Comparison of ENCODE assay signal across 8 cellular contexts in the genomic region with DNA sequence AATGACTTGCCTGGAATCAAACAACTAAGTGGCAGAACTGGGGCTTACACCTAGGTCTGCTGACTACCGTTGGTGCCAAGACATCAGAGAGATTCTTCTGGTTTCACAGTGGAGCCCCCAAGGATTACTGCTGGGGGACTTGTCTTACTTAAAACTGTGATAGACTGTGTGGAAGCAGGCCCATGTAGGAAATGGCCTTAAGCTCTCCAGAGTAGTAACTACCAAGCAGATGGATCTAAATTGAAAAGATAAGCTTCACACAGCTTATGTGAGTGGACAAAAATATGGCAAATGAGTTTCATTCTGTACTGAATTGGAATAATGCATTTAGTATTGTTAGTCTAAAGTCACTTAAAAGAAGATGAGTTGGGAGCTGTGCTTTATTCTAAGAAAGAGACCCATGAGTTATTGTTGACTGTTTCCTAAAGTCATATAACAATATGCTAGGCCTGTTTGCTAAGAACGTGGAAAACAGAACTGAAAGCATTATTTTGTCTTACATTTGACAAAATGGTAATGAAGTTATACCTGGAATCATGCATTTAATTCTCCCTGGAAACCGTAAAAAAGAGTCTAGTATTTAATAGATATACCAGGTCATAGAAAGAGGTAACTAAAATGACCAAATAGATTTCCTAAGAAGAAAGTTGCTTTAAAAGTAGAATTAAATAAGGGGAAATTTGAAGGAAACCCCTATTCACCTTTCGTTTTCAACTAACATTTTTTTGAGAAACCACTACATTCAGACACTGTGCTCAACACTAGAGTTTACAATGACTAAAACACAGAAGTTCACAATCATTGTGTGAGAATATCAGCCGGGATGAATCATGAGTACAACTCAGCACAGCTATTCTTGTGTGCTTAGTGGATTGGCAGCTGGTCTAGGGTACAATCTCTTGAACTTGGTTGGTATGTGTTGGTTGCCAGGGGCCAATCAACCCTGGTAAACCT. TPM values are rescaled to one million over a fixed set of nuclear protein-coding genes. Genes with fewer than 3 reads are reported as not detected.
DNase-seq lines count a peak whose midpoint lies in the region; ATAC-seq lines count a peak whose summit lies in the region.

No MANE protein-coding gene starts in this region.

- no peak overlapping the region for H3K4me3 ChIP-seq in skeletal muscle cell (ENCODE audit: low read depth, low read length)

- H3K27me3 Mint-ChIP-seq in activated T-helper 2 cell treated with anti-CD3 and anti-CD28 coated beads, Interferon-gamma antibody, Interleukin-2, Interleukin-4, amounts not matched to agents 10 μg/mL and 5 μg/mL and 100 μg/mL, durations not matched to agents 14 hours and 24 hours and 36 hours (ENCODE audit: low read depth): no peaks in the 10 kb centered on the region

- H3K4me3 Mint-ChIP-seq in activated T-helper 2 cell treated with anti-CD3 and anti-CD28 coated beads, Interferon-gamma antibody, Interleukin-2, Interleukin-4, amounts not matched to agents 10 μg/mL and 5 μg/mL and 100 μg/mL, durations not matched to agents 14 hours and 24 hours and 36 hours (ENCODE audit: low read depth): peak overlapping the region; percentile 26

- peak overlapping the region; percentile 86 for H3K27ac Mint-ChIP-seq in activated T-helper 2 cell treated with anti-CD3 and anti-CD28 coated beads, Interferon-gamma antibody, Interleukin-2, Interleukin-4, amounts not matched to agents 10 μg/mL and 5 μg/mL and 100 μg/mL, durations not matched to agents 14 hours and 24 hours and 36 hours

- DNase-seq in stimulated activated CD4-positive, alpha-beta T cell treated with anti-CD3 and anti-CD28 coated beads, Interleukin-4, amount 100 ng/mL, for 24 hours: peak; percentile 45
- no peak for DNase-seq in stimulated activated CD4-positive, alpha-beta T cell treated with anti-CD3 and anti-CD28 coated beads, Interleukin-4, amount 100 ng/mL, for 4 hours
- no peak for DNase-seq in activated T-helper 2 cell treated with anti-CD3 and anti-CD28 coated beads, Interferon-gamma antibody, Interleukin-2, Interleukin-4, amounts not matched to agents 10 μg/mL and 5 μg/mL and 100 μg/mL, durations not matched to agents 14 hours and 24 hours and 36 hours (ENCODE audit: low spot score)
- peak; percentile 29 for DNase-seq in skeletal muscle cell (ENCODE audit: low read depth)
- no peak for DNase-seq in mesenteric fat pad (ENCODE audit: low spot score)
- no peak for DNase-seq in nucleus accumbens (lab: John Stamatoyannopoulos, UW)
- DNase-seq in ureter (ENCODE audit: low spot score): no peak

- peaks cover 6% of the 10 kb centered on the region for H3K9me3 Mint-ChIP-seq in activated T-helper 2 cell treated with anti-CD3 and anti-CD28 coated beads, Interferon-gamma antibody, Interleukin-2, Interleukin-4, amounts not matched to agents 10 μg/mL and 5 μg/mL and 100 μg/mL, durations not matched to agents 14 hours and 24 hours and 36 hours

- intact Hi-C loops in activated T-helper 2 cell treated with anti-CD3 and anti-CD28 coated beads, Interferon-gamma antibody, Interleukin-2, Interleukin-4, amounts not matched to agents 10 μg/mL and 5 μg/mL and 100 μg/mL, durations not matched to agents 14 hours and 24 hours and 36 hours (cut with micrococcal nuclease): loop anchor here (1.0 to 5.0 kb wide), 5 partner anchors 7 to 551 kb away; partner anchors contain the start of gene LEO1

- peaks cover 3% of the 10 kb centered on the region for H3K36me3 Mint-ChIP-seq in activated T-helper 2 cell treated with anti-CD3 and anti-CD28 coated beads, Interferon-gamma antibody, Interleukin-2, Interleukin-4, amounts not matched to agents 10 μg/mL and 5 μg/mL and 100 μg/mL, durations not matched to agents 14 hours and 24 hours and 36 hours (ENCODE audit: low read depth)

- peak; percentile 59 for ATAC-seq in HG03103 (IDR thresholded peaks at IDR 0.05; ENCODE audit: low read depth, unreplicated experiment)

- H3K4me1 Mint-ChIP-seq in activated T-helper 2 cell treated with anti-CD3 and anti-CD28 coated beads, Interferon-gamma antibody, Interleukin-2, Interleukin-4, amounts not matched to agents 10 μg/mL and 5 μg/mL and 100 μg/mL, durations not matched to agents 14 hours and 24 hours and 36 hours (ENCODE audit: low read depth): peaks cover 70% of the 10 kb centered on the region

RNA-seq across cellular contexts. Expression of gene MAPK6, which starts 13.0 kb away (rescaled TPM):
- total RNA-seq in activated T-helper 2 cell treated with anti-CD3 and anti-CD28 coated beads, Interferon-gamma antibody, Interleukin-2, Interleukin-4, amounts not matched to agents 10 μg/mL and 5 μg/mL and 100 μg/mL, durations not matched to agents 14 hours and 24 hours and 36 hours: 55.8 and 58.7 TPM in 2 replicates
- total RNA-seq in mesenteric fat pad (32.1 TPM), ureter (31.9 TPM)

RNA-seq across cellular contexts. Expression of gene LEO1, which starts 34.4 kb away (rescaled TPM):
- total RNA-seq in activated T-helper 2 cell treated with anti-CD3 and anti-CD28 coated beads, Interferon-gamma antibody, Interleukin-2, Interleukin-4, amounts not matched to agents 10 μg/mL and 5 μg/mL and 100 μg/mL, durations not matched to agents 14 hours and 24 hours and 36 hours: 38.2 TPM in 2 replicates
- total RNA-seq in mesenteric fat pad (10.0 TPM), ureter (23.1 TPM)

Comparison
In these comparisons a context has a peak if more than half of its experiments do, and no peak if none do; other contexts are left out.
1. DNase-seq: peak in stimulated activated CD4-positive, alpha-beta T cell treated with anti-CD3 and anti-CD28 coated beads, Interleukin-4, amount 100 ng/mL, for 24 hours (single experiment) and skeletal muscle cell (single experiment); none in stimulated activated CD4-positive, alpha-beta T cell treated with anti-CD3 and anti-CD28 coated beads, Interleukin-4, amount 100 ng/mL, for 4 hours (0 of 2), activated T-helper 2 cell treated with anti-CD3 and anti-CD28 coated beads, Interferon-gamma antibody, Interleukin-2, Interleukin-4, amounts not matched to agents 10 μg/mL and 5 μg/mL and 100 μg/mL, durations not matched to agents 14 hours and 24 hours and 36 hours (single experiment), mesenteric fat pad (single experiment), nucleus accumbens (0 of 56) and ureter (single experiment).